Comparison of ENCODE assay signal across 1 cellular context in genomic region chr2:127770973-127771735, GRCh38.
A peak's percentile ranks its signal among the peaks of the same experiment; 100 is the strongest.
TF ChIP-seq lines count a peak whose summit lies in the region.

No MANE protein-coding gene starts in this region.

TF ChIP-seq in SK-N-SH, 30 proteins besides CTCF, POLR2A, EP300 and RAD21 (continued from another document):
- TF ChIP-seq, protein P1, sequence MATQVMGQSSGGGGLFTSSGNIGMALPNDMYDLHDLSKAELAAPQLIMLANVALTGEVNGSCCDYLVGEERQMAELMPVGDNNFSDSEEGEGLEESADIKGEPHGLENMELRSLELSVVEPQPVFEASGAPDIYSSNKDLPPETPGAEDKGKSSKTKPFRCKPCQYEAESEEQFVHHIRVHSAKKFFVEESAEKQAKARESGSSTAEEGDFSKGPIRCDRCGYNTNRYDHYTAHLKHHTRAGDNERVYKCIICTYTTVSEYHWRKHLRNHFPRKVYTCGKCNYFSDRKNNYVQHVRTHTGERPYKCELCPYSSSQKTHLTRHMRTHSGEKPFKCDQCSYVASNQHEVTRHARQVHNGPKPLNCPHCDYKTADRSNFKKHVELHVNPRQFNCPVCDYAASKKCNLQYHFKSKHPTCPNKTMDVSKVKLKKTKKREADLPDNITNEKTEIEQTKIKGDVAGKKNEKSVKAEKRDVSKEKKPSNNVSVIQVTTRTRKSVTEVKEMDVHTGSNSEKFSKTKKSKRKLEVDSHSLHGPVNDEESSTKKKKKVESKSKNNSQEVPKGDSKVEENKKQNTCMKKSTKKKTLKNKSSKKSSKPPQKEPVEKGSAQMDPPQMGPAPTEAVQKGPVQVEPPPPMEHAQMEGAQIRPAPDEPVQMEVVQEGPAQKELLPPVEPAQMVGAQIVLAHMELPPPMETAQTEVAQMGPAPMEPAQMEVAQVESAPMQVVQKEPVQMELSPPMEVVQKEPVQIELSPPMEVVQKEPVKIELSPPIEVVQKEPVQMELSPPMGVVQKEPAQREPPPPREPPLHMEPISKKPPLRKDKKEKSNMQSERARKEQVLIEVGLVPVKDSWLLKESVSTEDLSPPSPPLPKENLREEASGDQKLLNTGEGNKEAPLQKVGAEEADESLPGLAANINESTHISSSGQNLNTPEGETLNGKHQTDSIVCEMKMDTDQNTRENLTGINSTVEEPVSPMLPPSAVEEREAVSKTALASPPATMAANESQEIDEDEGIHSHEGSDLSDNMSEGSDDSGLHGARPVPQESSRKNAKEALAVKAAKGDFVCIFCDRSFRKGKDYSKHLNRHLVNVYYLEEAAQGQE (IDR thresholded peaks at IDR 0.05; ENCODE audit: low read depth, low read length) = no peak
- TF ChIP-seq EZH2phosphoT487 (IDR thresholded peaks at IDR 0.05; ENCODE audit: borderline replicate concordance, low read depth) (no peak), FOSL2 (IDR thresholded peaks at IDR 0.05; ENCODE audit: borderline replicate concordance, low read depth) (peak; percentile 51; the same call in 1 of the 2 replicates), MXI1 (IDR thresholded peaks at IDR 0.05; ENCODE audit: low read depth, low read length) (no peak), JUND (IDR thresholded peaks at IDR 0.05) (peak; percentile 52; the same call in 1 of the 2 replicates), TEAD4 (IDR thresholded peaks at IDR 0.05; ENCODE audit: borderline replicate concordance, insufficient read depth) (no peak)
